17 cellular contexts compared by ENCODE assay signal in genomic region chr16:49492896-49493620, GRCh38.
DNase-seq lines count a peak whose midpoint lies in the region; ATAC-seq and TF ChIP-seq lines count a peak whose summit lies in the region.
"Had no signal": no experiment of that assay in that cellular context is flagged by ENCODE, and none has a peak within 500 bp of the region (broad histone marks: within the 10 kb centered on the region; RNA-seq: fewer than 3 reads in every experiment).

No MANE protein-coding gene starts in this region.

- no peak overlapping the region for H3K4me3 ChIP-seq in Peyer's patch
- no peak overlapping the region for H3K4me3 ChIP-seq in lower lobe of right lung
- no peak overlapping the region for H3K4me3 ChIP-seq in upper lobe of right lung
- H3K4me3 ChIP-seq in gastrocnemius medialis = no peak overlapping the region
- H3K4me3 ChIP-seq: mucosa of descending colon, SJSA1 had no signal

- peak; percentile 13 for DNase-seq in natural killer cell treated with Interleukin-12 subunit alpha and Interleukin-12 subunit beta and Interleukin-15 and Interleukin-18, amount 100 ng/mL, for 72 hours (ENCODE audit: low spot score)
- no peak for DNase-seq in natural killer cell
- peak in 2 of 3 donors; percentile 34 to 46 for DNase-seq in Peyer's patch
- DNase-seq in lower lobe of right lung = peak; percentile 36
- peak; percentile 49 for DNase-seq in upper lobe of right lung
- no peak for DNase-seq in omental fat pad (ENCODE audit: low spot score)
- no peak for DNase-seq in activated CD4-positive, alpha-beta T cell treated with anti-CD3 and anti-CD28 coated beads for 1 hour
- DNase-seq in gastrocnemius medialis = no peak
- DNase-seq: IMR-90 had no signal

- intact Hi-C loops in natural killer cell (cut with micrococcal nuclease) (no loop called here), lower lobe of right lung (cut with DNase I) (no loop called here), upper lobe of right lung (cut with DNase I) (no loop called here), gastrocnemius medialis (cut with DNase I; ENCODE audit: low total_unique reads) (loop anchor here (2.0 to 5.0 kb wide), 3 partner anchors 100 to 429 kb away; no protein-coding TSS in a partner anchor)

- ATAC-seq in natural killer cell treated with Interleukin-12 subunit alpha and Interleukin-12 subunit beta and Interleukin-15 and Interleukin-18, amount 100 ng/mL, for 72 hours = no peak
- ATAC-seq in natural killer cell = no peak
- ATAC-seq in lower lobe of right lung = no peak
- no peak for ATAC-seq in upper lobe of right lung
- ATAC-seq in omental fat pad (ENCODE audit: low FRiP score) = no peak
- no peak for ATAC-seq in gastrocnemius medialis
- ATAC-seq: activated CD4-positive, CD25-positive, alpha-beta regulatory T cell treated with anti-CD3 and anti-CD28 coated beads, Interleukin-2, amount 50 U/mL, for 24 hours had no signal

- no peaks in the 10 kb centered on the region for H3K27me3 ChIP-seq in Peyer's patch
- H3K27me3 ChIP-seq in lower lobe of right lung (ENCODE audit: low read depth) = no peaks in the 10 kb centered on the region
- H3K27me3 ChIP-seq in upper lobe of right lung = no peaks in the 10 kb centered on the region
- no peaks in the 10 kb centered on the region for H3K27me3 ChIP-seq in gastrocnemius medialis
- H3K27me3 ChIP-seq: right lobe of liver, SJSA1 had no signal

- in situ Hi-C loops in gastrocnemius medialis (cut with MboI; ENCODE audit: low sequenced_read_pairs in 4 of 4) = loop anchor here in 1 of 4 donors (25.0 kb wide), 1 partner anchor 369 kb away; the partner anchor contains the start of gene ZNF423

- H3K36me3 ChIP-seq in Peyer's patch = no peaks in the 10 kb centered on the region
- no peaks in the 10 kb centered on the region for H3K36me3 ChIP-seq in lower lobe of right lung
- no peaks in the 10 kb centered on the region for H3K36me3 ChIP-seq in upper lobe of right lung
- no peaks in the 10 kb centered on the region for H3K36me3 ChIP-seq in gastrocnemius medialis
- H3K36me3 ChIP-seq: right lobe of liver, SJSA1 had no signal

- H3K4me1 Mint-ChIP-seq in natural killer cell treated with Interleukin-12 subunit alpha and Interleukin-12 subunit beta and Interleukin-15 and Interleukin-18, amount 100 ng/mL, for 72 hours (ENCODE audit: low read depth in 2 of 2) = no peaks in the 10 kb centered on the region
- no peaks in the 10 kb centered on the region for H3K4me1 Mint-ChIP-seq in natural killer cell
- H3K4me1 Mint-ChIP-seq: stimulated activated memory B cell treated with anti-CD40 and anti-IgM and Interleukin-4, amounts not matched to agents 10 μg/mL and 1 μg/mL and 100 μg/mL, for 72 hours had no signal

- no peaks in the 10 kb centered on the region for H3K36me3 Mint-ChIP-seq in natural killer cell treated with Interleukin-12 subunit alpha and Interleukin-12 subunit beta and Interleukin-15 and Interleukin-18, amount 100 ng/mL, for 72 hours
- no peaks in the 10 kb centered on the region for H3K36me3 Mint-ChIP-seq in natural killer cell
- H3K36me3 Mint-ChIP-seq: CD4-positive, CD25-positive, alpha-beta regulatory T cell; stimulated activated memory B cell treated with anti-CD40 and anti-IgM and Interleukin-4, amounts not matched to agents 10 μg/mL and 1 μg/mL and 100 μg/mL, for 72 hours had no signal

- no peak for TF ChIP-seq POLR2A in Peyer's patch (IDR thresholded peaks at IDR 0.05)
- no peak for TF ChIP-seq POLR2A in gastrocnemius medialis (IDR thresholded peaks at IDR 0.05)

- peaks cover 0 to 2% of the 10 kb centered on the region in 2 donors for H3K27me3 Mint-ChIP-seq in natural killer cell treated with Interleukin-12 subunit alpha and Interleukin-12 subunit beta and Interleukin-15 and Interleukin-18, amount 100 ng/mL, for 72 hours
- no peaks in the 10 kb centered on the region for H3K27me3 Mint-ChIP-seq in natural killer cell (ENCODE audit: low read depth in 2 of 2)

- H3K9me3 Mint-ChIP-seq in natural killer cell treated with Interleukin-12 subunit alpha and Interleukin-12 subunit beta and Interleukin-15 and Interleukin-18, amount 100 ng/mL, for 72 hours = no peaks in the 10 kb centered on the region
- H3K9me3 Mint-ChIP-seq in natural killer cell = no peaks in the 10 kb centered on the region
- H3K9me3 Mint-ChIP-seq: H9; stimulated activated memory B cell treated with anti-CD40 and anti-IgM and Interleukin-4, amounts not matched to agents 10 μg/mL and 1 μg/mL and 100 μg/mL, for 72 hours had no signal

- TF ChIP-seq CTCF in natural killer cell (IDR thresholded peaks at IDR 0.05) (no peak), Peyer's patch (IDR thresholded peaks at IDR 0.05) (no peak), lower lobe of right lung (IDR thresholded peaks at IDR 0.05) (no peak), upper lobe of right lung (IDR thresholded peaks at IDR 0.05) (no peak), omental fat pad (IDR thresholded peaks at IDR 0.05) (no peak), gastrocnemius medialis (IDR thresholded peaks at IDR 0.05 in 4 of 5, conservative IDR thresholded peaks at IDR 0.05 in 1 of 5) (no peak)

- H3K4me1 ChIP-seq in Peyer's patch (peaks cover 0 to 7% (median 3%) of the 10 kb centered on the region in 4 donors), lower lobe of right lung (peaks cover 11% of the 10 kb centered on the region), upper lobe of right lung (peaks cover 8% of the 10 kb centered on the region), gastrocnemius medialis (peaks cover 5 to 8% of the 10 kb centered on the region in 2 donors)
- H3K4me1 ChIP-seq: right lobe of liver had no signal

- H3K9me3 ChIP-seq in Peyer's patch (no peaks in the 10 kb centered on the region), lower lobe of right lung (no peaks in the 10 kb centered on the region), upper lobe of right lung (no peaks in the 10 kb centered on the region), gastrocnemius medialis (no peaks in the 10 kb centered on the region)
- H3K9me3 ChIP-seq: mucosa of descending colon, right lobe of liver, SJSA1 had no signal

- H3K4me3 Mint-ChIP-seq in natural killer cell treated with Interleukin-12 subunit alpha and Interleukin-12 subunit beta and Interleukin-15 and Interleukin-18, amount 100 ng/mL, for 72 hours = no peak overlapping the region
- no peak overlapping the region for H3K4me3 Mint-ChIP-seq in natural killer cell
- H3K4me3 Mint-ChIP-seq: activated CD8-positive, alpha-beta T cell treated with anti-CD3 and anti-CD28 coated beads, Interleukin-2, amount 10 ng/mL, durations not matched to agents 7 days and 5 days; CD4-positive, CD25-positive, alpha-beta regulatory T cell; stimulated activated memory B cell treated with anti-CD40 and anti-IgM and Interleukin-4, amounts not matched to agents 10 μg/mL and 1 μg/mL and 100 μg/mL, for 72 hours had no signal

- H3K27ac ChIP-seq in Peyer's patch (no peak overlapping the region), lower lobe of right lung (no peak overlapping the region), upper lobe of right lung (no peak overlapping the region), gastrocnemius medialis (no peak overlapping the region)
- H3K27ac ChIP-seq: SJSA1 had no signal

- no peak overlapping the region for H3K27ac Mint-ChIP-seq in natural killer cell treated with Interleukin-12 subunit alpha and Interleukin-12 subunit beta and Interleukin-15 and Interleukin-18, amount 100 ng/mL, for 72 hours
- H3K27ac Mint-ChIP-seq in natural killer cell = no peak overlapping the region
- H3K27ac Mint-ChIP-seq: activated CD8-positive, alpha-beta T cell treated with anti-CD3 and anti-CD28 coated beads, Interleukin-2, amount 10 ng/mL, durations not matched to agents 7 days and 5 days; H9; stimulated activated memory B cell treated with anti-CD40 and anti-IgM and Interleukin-4, amounts not matched to agents 10 μg/mL and 1 μg/mL and 100 μg/mL, for 72 hours had no signal

Comparison
In these comparisons a context has a peak if more than half of its experiments do, and no peak if none do; other contexts are left out.
1. DNase-seq: peak in natural killer cell treated with Interleukin-12 subunit alpha and Interleukin-12 subunit beta and Interleukin-15 and Interleukin-18, amount 100 ng/mL, for 72 hours (single experiment), Peyer's patch (2 of 3), lower lobe of right lung (single experiment) and upper lobe of right lung (single experiment); none in natural killer cell (single experiment), omental fat pad (single experiment), activated CD4-positive, alpha-beta T cell treated with anti-CD3 and anti-CD28 coated beads for 1 hour (single experiment) and gastrocnemius medialis (0 of 2).